ENCODE assay signal across 8 cellular contexts in genomic region chr7:74289018-74289659, GRCh38. TPM values are rescaled to one million over a fixed set of nuclear protein-coding genes. Genes with fewer than 3 reads are reported as not detected.
DNase-seq lines count a peak whose midpoint lies in the region; ATAC-seq and TF ChIP-seq lines count a peak whose summit lies in the region.

Gene CLIP2 (plus strand): TSS chr7:74289407. CDS start chr7:74317547, 28,140 bp downstream.

- H3K27ac ChIP-seq in HUES48 (ENCODE audit: low read depth, low read length), result peak within 1 kb of the TSS; percentile 40

- ATAC-seq in GM18909 (IDR thresholded peaks at IDR 0.05; ENCODE audit: poor library complexity, unreplicated experiment) (peak; percentile 48), natural killer cell (peak; percentile 80 to 86 (median 81))
- ATAC-seq in stimulated activated memory B cell treated with anti-CD40 and anti-IgM and Interleukin-4, amounts not matched to agents 10 μg/mL and 1 μg/mL and 100 μg/mL, for 72 hours, result peak; percentile 75

- intact Hi-C loops in natural killer cell (cut with micrococcal nuclease), result loop anchor here (1.0 kb wide), 1 partner anchor 19 kb away; no protein-coding TSS in a partner anchor

- H3K36me3 Mint-ChIP-seq in natural killer cell, result no peaks in the 10 kb centered on the region
- no peaks in the 10 kb centered on the region for H3K36me3 Mint-ChIP-seq in stimulated activated memory B cell treated with anti-CD40 and anti-IgM and Interleukin-4, amounts not matched to agents 10 μg/mL and 1 μg/mL and 100 μg/mL, for 72 hours

- H3K4me3 Mint-ChIP-seq in natural killer cell, result peak within 1 kb of the TSS; percentile 90
- peak within 1 kb of the TSS; percentile 95 for H3K4me3 Mint-ChIP-seq in stimulated activated memory B cell treated with anti-CD40 and anti-IgM and Interleukin-4, amounts not matched to agents 10 μg/mL and 1 μg/mL and 100 μg/mL, for 72 hours

- H3K4me3 ChIP-seq in AG04449 (ENCODE audit: low read depth, low read length) (peak within 1 kb of the TSS; percentile 81), HUES48 (ENCODE audit: low read depth, low read length) (peak within 1 kb of the TSS; percentile 78), fibroblast of pulmonary artery (replicated peaks; ENCODE audit: low read depth, low read length) (peak within 1 kb of the TSS; percentile 82)

- H3K4me1 Mint-ChIP-seq in natural killer cell, result peaks cover 34 to 44% of the 10 kb centered on the region in 2 donors
- H3K4me1 Mint-ChIP-seq in stimulated activated memory B cell treated with anti-CD40 and anti-IgM and Interleukin-4, amounts not matched to agents 10 μg/mL and 1 μg/mL and 100 μg/mL, for 72 hours, result peaks cover 83% of the 10 kb centered on the region

- peaks cover 0 to 3% of the 10 kb centered on the region in 2 donors for H3K27me3 Mint-ChIP-seq in natural killer cell (ENCODE audit: low read depth in 2 of 2)
- H3K27me3 Mint-ChIP-seq in stimulated activated memory B cell treated with anti-CD40 and anti-IgM and Interleukin-4, amounts not matched to agents 10 μg/mL and 1 μg/mL and 100 μg/mL, for 72 hours, result no peaks in the 10 kb centered on the region

- CTCF ChIA-PET in AG04449 (lab: Yijun Ruan, JAX), result interaction anchor here (0.8 to 1.8 kb wide), 4 partner anchors 9 to 221 kb away, joined by 3 to 5 read pairs (median 4); no protein-coding TSS in a partner anchor

- H3K9me3 Mint-ChIP-seq in natural killer cell, result no peaks in the 10 kb centered on the region
- no peaks in the 10 kb centered on the region for H3K9me3 Mint-ChIP-seq in stimulated activated memory B cell treated with anti-CD40 and anti-IgM and Interleukin-4, amounts not matched to agents 10 μg/mL and 1 μg/mL and 100 μg/mL, for 72 hours

- no peaks in the 10 kb centered on the region for H3K9me3 ChIP-seq in HUES48 (ENCODE audit: control insufficient read depth, insufficient read depth, low read length)

- DNase-seq in AG04449 (ENCODE audit: low read depth, low spot score), result no peak
- DNase-seq in RPMI7951 (ENCODE audit: low read depth), result peak; percentile 85
- DNase-seq in activated T-helper 9 cell treated with anti-CD3 and anti-CD28 coated beads, Interleukin-2, amount 50 U/mL, for 16 hours (ENCODE audit: low read depth), result peak; percentile 75
- peak; percentile 83 for DNase-seq in fibroblast of pulmonary artery (ENCODE audit: low read depth)
- DNase-seq in natural killer cell, result peak; percentile 62

- H3K36me3 ChIP-seq in HUES48 (ENCODE audit: control insufficient read depth, insufficient read depth, low read length), result no peaks in the 10 kb centered on the region

- H3K27me3 ChIP-seq in HUES48 (ENCODE audit: control insufficient read depth, insufficient read depth, low read length), result peaks cover 16% of the 10 kb centered on the region; the same call in 1 of the 2 replicates

- H3K27ac Mint-ChIP-seq in natural killer cell, result peak within 1 kb of the TSS; percentile 57 to 85
- H3K27ac Mint-ChIP-seq in stimulated activated memory B cell treated with anti-CD40 and anti-IgM and Interleukin-4, amounts not matched to agents 10 μg/mL and 1 μg/mL and 100 μg/mL, for 72 hours, result peak within 1 kb of the TSS; percentile 83

- peaks cover 32% of the 10 kb centered on the region for H3K4me1 ChIP-seq in HUES48 (ENCODE audit: control insufficient read depth, insufficient read depth, low read length)

- POLR2A ChIA-PET in AG04449 (lab: Yijun Ruan, JAX), result interaction anchor here (2.1 kb wide), 1 partner anchor 9 kb away, joined by 8 read pairs; no protein-coding TSS in a partner anchor

- H3K9ac ChIP-seq in HUES48 (ENCODE audit: low read depth, low read length), result peak within 1 kb of the TSS; percentile 69; the same call in 1 of the 2 replicates

- TF ChIP-seq CTCF in AG04449 (IDR thresholded peaks at IDR 0.05; ENCODE audit: insufficient read depth, low read length, missing control alignments) (no peak), fibroblast of pulmonary artery (IDR thresholded peaks at IDR 0.05; ENCODE audit: low read length, missing control alignments) (no peak), natural killer cell (IDR thresholded peaks at IDR 0.05) (no peak)

RNA-seq across cellular contexts. Expression of gene CLIP2, which starts in this region (rescaled TPM):
- 7.8 and 12.0 TPM in 2 replicates for total RNA-seq in RPMI7951 (2014; rRNA removed; shearing (Covaris generic))
- total RNA-seq in natural killer cell, result 10 to 100 TPM in 2 of 3 donors, 1 to 10 TPM in 1; 8.5 to 14.7 (median 10.5) TPM
